ENCODE assay signal across 12 cellular contexts in genomic region chr11:97454988-97455387, GRCh38.
A peak's percentile ranks its signal among the peaks of the same experiment; 100 is the strongest.
DNase-seq lines count a peak whose midpoint lies in the region; ATAC-seq and TF ChIP-seq lines count a peak whose summit lies in the region.
"Had no signal": no experiment of that assay in that cellular context is flagged by ENCODE, and none has a peak within 500 bp of the region (broad histone marks: within the 10 kb centered on the region; RNA-seq: fewer than 3 reads in every experiment).

No MANE protein-coding gene starts in this region.

- H3K79me2 ChIP-seq in Karpas-422 (ENCODE audit: low read length), result no peaks in the 10 kb centered on the region
- no peaks in the 10 kb centered on the region for H3K79me2 ChIP-seq in SK-N-SH (ENCODE audit: insufficient read depth)

- H3K4me3 ChIP-seq in Karpas-422 (ENCODE audit: low read length) (no peak overlapping the region), SK-N-SH (ENCODE audit: low read depth in 2 of 2, low read length in 1 of 2) (no peak overlapping the region; a peak in 1 of 4 replicates), fibroblast of villous mesenchyme (ENCODE audit: low read depth, low read length) (no peak overlapping the region)

- no peaks in the 10 kb centered on the region for H3K4me1 ChIP-seq in Karpas-422 (ENCODE audit: low read length)
- H3K4me1 ChIP-seq in SK-N-SH (ENCODE audit: control insufficient read depth in 1 of 2, insufficient read depth in 2 of 2, low read depth in 1 of 2, low read length in 1 of 2), result no peaks in the 10 kb centered on the region

- peak; percentile 84 for TF ChIP-seq RAD21 in SK-N-SH (IDR thresholded peaks at IDR 0.05; ENCODE audit: low read length)

- no peak overlapping the region for H3K9ac ChIP-seq in Karpas-422 (ENCODE audit: low read length)
- H3K9ac ChIP-seq in SK-N-SH, result no peak overlapping the region

- POLR2A ChIA-PET in SK-N-SH (lab: Yijun Ruan, JAX), result no interaction called here

- H4K20me1 ChIP-seq in Karpas-422 (ENCODE audit: insufficient read depth, low read depth, low read length) (no peaks in the 10 kb centered on the region), SK-N-SH (ENCODE audit: insufficient read depth) (no peaks in the 10 kb centered on the region)

- no peak overlapping the region for H3K4me2 ChIP-seq in Karpas-422 (ENCODE audit: low read depth, low read length, poor library complexity, severe bottlenecking)
- H3K4me2 ChIP-seq in SK-N-SH, result no peak overlapping the region

- H3K27me3 ChIP-seq in Karpas-422 (ENCODE audit: low read length), result no peaks in the 10 kb centered on the region
- H3K27me3 ChIP-seq in SK-N-SH (ENCODE audit: insufficient read depth), result no peaks in the 10 kb centered on the region

- H3F3A ChIP-seq in SK-N-SH (replicated peaks; ENCODE audit: insufficient read depth), result no peaks in the 10 kb centered on the region

- H3K36me3 ChIP-seq in Karpas-422 (ENCODE audit: insufficient read depth, low read length) (no peaks in the 10 kb centered on the region), SK-N-SH (replicated peaks in 1 of 2; ENCODE audit: control insufficient read depth in 1 of 2, insufficient read depth in 2 of 2, low read length in 1 of 2) (no peaks in the 10 kb centered on the region)

- DNase-seq in A172 (ENCODE audit: low spot score), result peak; percentile 4
- peak; percentile 46 for DNase-seq in Karpas-422
- peak; percentile 21 for DNase-seq in SK-N-SH
- peak; percentile 6 for DNase-seq in fibroblast of villous mesenchyme (ENCODE audit: low read depth)
- no peak for DNase-seq in germinal center (ENCODE audit: low spot score)
- DNase-seq in activated CD8-positive, alpha-beta memory T cell treated with anti-CD3 and anti-CD28 coated beads, Interleukin-2, amount 50 U/mL, for 4 hours, result no peak
- DNase-seq: activated CD8-positive, alpha-beta memory T cell treated with anti-CD3 and anti-CD28 coated beads, Interleukin-2, amount 10 ng/mL, durations not matched to agents 7 days and 5 days; CD4-positive, CD25-positive, alpha-beta regulatory T cell; SHP77 treated with DMSO at 0.1 percent for 48 hours; stimulated activated CD4-positive, alpha-beta T cell treated with anti-CD3 and anti-CD28 coated beads, Interleukin-15, amount 100 ng/mL, for 24 hours had no signal

- H3K9me2 ChIP-seq in Karpas-422 (replicated peaks; ENCODE audit: insufficient read depth, low read length) (no peaks in the 10 kb centered on the region), SK-N-SH (no peaks in the 10 kb centered on the region)

- TF ChIP-seq CTCF in SK-N-SH (IDR thresholded peaks at IDR 0.05) (peak; percentile 66), fibroblast of villous mesenchyme (IDR thresholded peaks at IDR 0.05; ENCODE audit: insufficient read depth, low read depth, low read length) (peak; percentile 24)

- peaks cover 57% of the 10 kb centered on the region for H3K9me3 ChIP-seq in Karpas-422 (ENCODE audit: low read length)
- H3K9me3 ChIP-seq in SK-N-SH, result no peaks in the 10 kb centered on the region; the same call in 1 of the 2 replicates

- H3K27ac ChIP-seq in Karpas-422 (ENCODE audit: low read length), result no peak overlapping the region
- no peak overlapping the region for H3K27ac ChIP-seq in SK-N-SH (ENCODE audit: low read depth in 2 of 2, low read length in 1 of 2)

- ATAC-seq in esophagus mucosa (no peak), HG03025 (IDR thresholded peaks at IDR 0.05; ENCODE audit: low FRiP score, unreplicated experiment) (no peak)
- ATAC-seq: activated CD8-positive, alpha-beta memory T cell treated with anti-CD3 and anti-CD28 coated beads, Interleukin-2, amount 10 ng/mL, durations not matched to agents 7 days and 5 days had no signal

- 9% methylated on average over 1 of the region's 1 CpG for WGBS in SK-N-SH (ENCODE audit: low lambda C conversion rate)

- CTCF ChIA-PET in SK-N-SH (lab: Yijun Ruan, JAX), result interaction anchor here (0.6 to 2.1 kb wide), 18 partner anchors 8 to 1563 kb away, joined by 3 to 15 read pairs (median 3); no protein-coding TSS in a partner anchor

- H2AFZ ChIP-seq in Karpas-422 (ENCODE audit: low read length), result no peak overlapping the region
- H2AFZ ChIP-seq in SK-N-SH (ENCODE audit: low read depth), result no peak overlapping the region

- no peak for TF ChIP-seq EP300 in SK-N-SH (IDR thresholded peaks at IDR 0.05; ENCODE audit: borderline replicate concordance in 1 of 2, low read depth in 1 of 2, low read length in 1 of 2)

TF ChIP-seq in SK-N-SH, 30 proteins besides CTCF, POLR2A, EP300 and RAD21:
- TF ChIP-seq, protein P1, sequence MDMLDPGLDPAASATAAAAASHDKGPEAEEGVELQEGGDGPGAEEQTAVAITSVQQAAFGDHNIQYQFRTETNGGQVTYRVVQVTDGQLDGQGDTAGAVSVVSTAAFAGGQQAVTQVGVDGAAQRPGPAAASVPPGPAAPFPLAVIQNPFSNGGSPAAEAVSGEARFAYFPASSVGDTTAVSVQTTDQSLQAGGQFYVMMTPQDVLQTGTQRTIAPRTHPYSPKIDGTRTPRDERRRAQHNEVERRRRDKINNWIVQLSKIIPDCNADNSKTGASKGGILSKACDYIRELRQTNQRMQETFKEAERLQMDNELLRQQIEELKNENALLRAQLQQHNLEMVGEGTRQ (IDR thresholded peaks at IDR 0.05; ENCODE audit: borderline replicate concordance, low read depth, low read length), result no peak
- TF ChIP-seq IRF3 (IDR thresholded peaks at IDR 0.05; ENCODE audit: low read depth, low read length) (no peak), SMC3 (IDR thresholded peaks at IDR 0.05; ENCODE audit: low read depth, low read length) (peak; percentile 59)

Comparison
In these comparisons a context has a peak if more than half of its experiments do, and no peak if none do; other contexts are left out.
1. DNase-seq: peak in A172 (single experiment), Karpas-422 (single experiment), SK-N-SH (single experiment) and fibroblast of villous mesenchyme (single experiment); none in germinal center (single experiment) and activated CD8-positive, alpha-beta memory T cell treated with anti-CD3 and anti-CD28 coated beads, Interleukin-2, amount 50 U/mL, for 4 hours (single experiment).